ENCODE assay signal across 11 cellular contexts in genomic region chr2:39107724-39108273, GRCh38. TPM values are rescaled to one million over a fixed set of nuclear protein-coding genes. Genes with fewer than 3 reads are reported as not detected.
DNase-seq lines count a peak whose midpoint lies in the region; ATAC-seq and TF ChIP-seq lines count a peak whose summit lies in the region.
"Had no signal": no experiment of that assay in that cellular context is flagged by ENCODE, and none has a peak within 500 bp of the region (broad histone marks: within the 10 kb centered on the region; RNA-seq: fewer than 3 reads in every experiment).

No MANE protein-coding gene starts in this region.

- H3K9ac ChIP-seq in H9 (ENCODE audit: extremely low read depth, insufficient read length, low read length), result no peak overlapping the region

- H2AK5ac ChIP-seq in H9 (ENCODE audit: insufficient read length, low read length), result no peak overlapping the region

- H3K79me2 ChIP-seq in H9 (ENCODE audit: insufficient read depth, low read length), result peaks cover 11% of the 10 kb centered on the region; the same call in 1 of the 2 replicates

- no peak overlapping the region for H2BK12ac ChIP-seq in H9 (ENCODE audit: insufficient read length, low read depth, low read length)

- peaks cover 70% of the 10 kb centered on the region for H3K4me1 Mint-ChIP-seq in CD8-positive, alpha-beta T cell (ENCODE audit: low read depth)
- peaks cover 41 to 42% of the 10 kb centered on the region in 2 experiments for H3K4me1 Mint-ChIP-seq in H9
- H3K4me1 Mint-ChIP-seq in naive thymus-derived CD4-positive, alpha-beta T cell, result peaks cover 47 to 79% (median 70%) of the 10 kb centered on the region in 7 donors

- ATAC-seq in CD8-positive, alpha-beta T cell, result no peak
- peak; percentile 52 for ATAC-seq in SK-N-SH treated with all-trans-retinoic acid at 6 μM for 48 hours
- no peak for ATAC-seq in naive thymus-derived CD4-positive, alpha-beta T cell

- H4K8ac ChIP-seq in H9 (replicated peaks; ENCODE audit: insufficient read length, low read depth, low read length), result no peak overlapping the region

- no peak overlapping the region for H2BK120ac ChIP-seq in H9 (ENCODE audit: low read depth, low read length, poor library complexity, severe bottlenecking)

- CTCF ChIA-PET in CD8-positive, alpha-beta T cell (lab: Charles Lee), result interaction anchor here (3.1 kb wide), 1 partner anchor 121 kb away, joined by 28 read pairs; no protein-coding TSS in a partner anchor
- CTCF ChIA-PET in naive thymus-derived CD4-positive, alpha-beta T cell (lab: Charles Lee), result no interaction called here

- H3K23ac ChIP-seq in H9 (ENCODE audit: insufficient read length, low read depth, low read length), result no peak overlapping the region

- intact Hi-C loops in CD8-positive, alpha-beta T cell (cut with DNase I, micrococcal nuclease), result no loop called here
- intact Hi-C loops in naive thymus-derived CD4-positive, alpha-beta T cell (cut with micrococcal nuclease), result no loop called here
- intact Hi-C loops in transverse colon (cut with DNase I; ENCODE audit: low total_unique reads), result no loop called here

- DNase-seq in CD8-positive, alpha-beta T cell, result no peak
- no peak for DNase-seq in H9
- no peak for DNase-seq in naive thymus-derived CD4-positive, alpha-beta T cell
- DNase-seq in transverse colon, result no peak
- DNase-seq in HK-2 (ENCODE audit: unreplicated experiment), result no peak
- no peak for DNase-seq in effector CD8-positive, alpha-beta T cell (lab: John Stamatoyannopoulos, UW)
- DNase-seq: activated CD4-positive, CD25-positive, alpha-beta regulatory T cell; activated gamma-delta T cell treated with Interleukin-2 at 50 U/mL for 16 hours; kidney; stimulated activated CD4-positive, alpha-beta T cell treated with anti-CD3 and anti-CD28 coated beads, Interleukin-15, amount 100 ng/mL, for 24 hours had no signal

- no peak overlapping the region for H3K4me3 ChIP-seq in CD8-positive, alpha-beta T cell (ENCODE audit: low read depth, low read length)
- no peak overlapping the region for H3K4me3 ChIP-seq in naive thymus-derived CD4-positive, alpha-beta T cell (ENCODE audit: low read length)
- no peak overlapping the region for H3K4me3 ChIP-seq in transverse colon

- no peak overlapping the region for H3K56ac ChIP-seq in H9 (ENCODE audit: insufficient read length, low read depth, low read length)

- H3K36me3 Mint-ChIP-seq in CD8-positive, alpha-beta T cell, result peaks cover 33% of the 10 kb centered on the region
- peaks cover 4 to 10% (median 7%) of the 10 kb centered on the region in 3 experiments; a peak in 6 of 7 replicates for H3K36me3 Mint-ChIP-seq in H9 (ENCODE audit: insufficient read depth in 1 of 3, low read depth in 3 of 3)
- H3K36me3 Mint-ChIP-seq in naive thymus-derived CD4-positive, alpha-beta T cell, result peaks cover 0 to 43% (median 22%) of the 10 kb centered on the region in 5 donors

- H3K79me1 ChIP-seq in H9 (ENCODE audit: insufficient read depth, low read depth, low read length, poor library complexity, severe bottlenecking), result peaks cover 15% of the 10 kb centered on the region

- no peaks in the 10 kb centered on the region for H3K9me3 Mint-ChIP-seq in CD8-positive, alpha-beta T cell
- no peaks in the 10 kb centered on the region for H3K9me3 Mint-ChIP-seq in H9
- H3K9me3 Mint-ChIP-seq in naive thymus-derived CD4-positive, alpha-beta T cell, result no peaks in the 10 kb centered on the region

- TF ChIP-seq POLR2A in transverse colon (IDR thresholded peaks at IDR 0.05), result no peak

- H3K9me3 ChIP-seq in CD8-positive, alpha-beta T cell (ENCODE audit: low read length), result no peaks in the 10 kb centered on the region
- no peaks in the 10 kb centered on the region for H3K9me3 ChIP-seq in H9 (ENCODE audit: control insufficient read depth, low read depth, low read length)
- H3K9me3 ChIP-seq in naive thymus-derived CD4-positive, alpha-beta T cell (ENCODE audit: control insufficient read depth in 2 of 3, low read length in 3 of 3), result no peaks in the 10 kb centered on the region
- no peaks in the 10 kb centered on the region for H3K9me3 ChIP-seq in transverse colon

- H3K27ac ChIP-seq in CD8-positive, alpha-beta T cell (ENCODE audit: low read depth, low read length), result no peak overlapping the region
- H3K27ac ChIP-seq in H9 (ENCODE audit: insufficient read length, low read depth, low read length) (no peak overlapping the region), transverse colon (no peak overlapping the region)
- no peak overlapping the region for H3K27ac ChIP-seq in naive thymus-derived CD4-positive, alpha-beta T cell (ENCODE audit: low read depth, low read length)

- H3K4me1 ChIP-seq in CD8-positive, alpha-beta T cell (ENCODE audit: insufficient read depth, low read length), result peaks cover 21% of the 10 kb centered on the region
- H3K4me1 ChIP-seq in H9 (ENCODE audit: insufficient read depth, low read length) (no peaks in the 10 kb centered on the region), transverse colon (peaks cover 0 to 13% (median 5%) of the 10 kb centered on the region in 4 donors)
- peaks cover 4 to 5% of the 10 kb centered on the region in 2 donors for H3K4me1 ChIP-seq in naive thymus-derived CD4-positive, alpha-beta T cell (ENCODE audit: control insufficient read depth in 2 of 2, insufficient read depth in 2 of 2, low read length in 2 of 2)

- H3K14ac ChIP-seq in H9 (ENCODE audit: insufficient read depth, low read length), result no peak overlapping the region

- no peak overlapping the region for H2BK15ac ChIP-seq in H9 (ENCODE audit: low read depth, low read length)

- H3K4ac ChIP-seq in H9 (ENCODE audit: low read depth, low read length), result no peak overlapping the region

- H2BK20ac ChIP-seq in H9 (ENCODE audit: low read depth, low read length, poor library complexity, severe bottlenecking), result no peak overlapping the region

- H4K5ac ChIP-seq in H9 (ENCODE audit: insufficient read length, low read depth, low read length), result no peak overlapping the region

- no peak for TF ChIP-seq CTCF in CD8-positive, alpha-beta T cell (IDR thresholded peaks at IDR 0.05)
- TF ChIP-seq CTCF in H9 (conservative IDR thresholded peaks at IDR 0.05) (no peak), transverse colon (IDR thresholded peaks at IDR 0.05) (no peak)

- no peak overlapping the region for H3K18ac ChIP-seq in H9 (ENCODE audit: insufficient read length, low read depth, low read length)

- no CpG with 5 or more reads among the region's 2 CpGs for WGBS in H9 (ENCODE audit: extremely low coverage, insufficient read length, low lambda C conversion rate)
- WGBS in transverse colon (ENCODE audit: low coverage in 1 of 2), 2 donors, result 43 to 70% methylated on average over 1 to 2 of the region's 2 CpGs

- no peak overlapping the region for H2AFZ ChIP-seq in H9 (ENCODE audit: low read length)

- POLR2A ChIA-PET in CD8-positive, alpha-beta T cell (lab: Charles Lee), result interaction anchor here (1.4 to 2.0 kb wide), 2 partner anchors 13 to 41 kb away, joined by 5 to 10 read pairs; partner anchors contain the start of gene SOS1
- POLR2A ChIA-PET in naive thymus-derived CD4-positive, alpha-beta T cell (lab: Charles Lee), result interaction anchor here (1.0 kb wide), 1 partner anchor 13 kb away, joined by 4 read pairs; the partner anchor contains the start of gene SOS1

- in situ Hi-C loops in transverse colon (cut with MboI; ENCODE audit: low pct_ligation_motif_present in 1 of 4, low pct_unique_long_range_greater_than_20kb in 1 of 4, low sequenced_read_pairs in 3 of 4), result no loop called here

- H3K27me3 ChIP-seq in CD8-positive, alpha-beta T cell (ENCODE audit: insufficient read depth, low read length), result no peaks in the 10 kb centered on the region
- H3K27me3 ChIP-seq in H9 (ENCODE audit: insufficient read depth, low read length) (no peaks in the 10 kb centered on the region), transverse colon (no peaks in the 10 kb centered on the region)
- H3K27me3 ChIP-seq in naive thymus-derived CD4-positive, alpha-beta T cell (ENCODE audit: control insufficient read depth in 2 of 2, insufficient read depth in 2 of 2, low read length in 2 of 2), result no peaks in the 10 kb centered on the region

- no peaks in the 10 kb centered on the region for H3K27me3 Mint-ChIP-seq in CD8-positive, alpha-beta T cell (ENCODE audit: low read depth)
- H3K27me3 Mint-ChIP-seq in H9 (ENCODE audit: low read depth), result no peaks in the 10 kb centered on the region
- no peaks in the 10 kb centered on the region for H3K27me3 Mint-ChIP-seq in naive thymus-derived CD4-positive, alpha-beta T cell

- no peaks in the 10 kb centered on the region for H3K23me2 ChIP-seq in H9 (ENCODE audit: insufficient read length, low read depth, low read length, poor library complexity, severe bottlenecking)

- no peak overlapping the region for H3T11ph ChIP-seq in H9 (ENCODE audit: low read length)

- TF ChIP-seq EP300 in transverse colon (IDR thresholded peaks at IDR 0.05; ENCODE audit: low read depth), result no peak

- H3K36me3 ChIP-seq in CD8-positive, alpha-beta T cell (ENCODE audit: insufficient read depth, low read length), result no peaks in the 10 kb centered on the region
- peaks cover 0 to 4% (median 0%) of the 10 kb centered on the region in 3 experiments for H3K36me3 ChIP-seq in naive thymus-derived CD4-positive, alpha-beta T cell (ENCODE audit: control insufficient read depth in 2 of 3, insufficient read depth in 3 of 3, low read length in 3 of 3)
- peaks cover 0 to 3% (median 0%) of the 10 kb centered on the region in 4 donors for H3K36me3 ChIP-seq in transverse colon

- H3K4me2 ChIP-seq in H9 (ENCODE audit: insufficient read depth, insufficient read length, low read length), result no peak overlapping the region

- no peak overlapping the region for H3K4me3 Mint-ChIP-seq in CD8-positive, alpha-beta T cell
- H3K4me3 Mint-ChIP-seq in H9, result no peak overlapping the region; a peak in 1 of 5 replicates
- peak overlapping the region in 3 of 10 donors; percentile 12 to 44 (median 14) for H3K4me3 Mint-ChIP-seq in naive thymus-derived CD4-positive, alpha-beta T cell

- peak overlapping the region; percentile 33 for H3K27ac Mint-ChIP-seq in CD8-positive, alpha-beta T cell
- peak overlapping the region in 2 of 3 experiments; percentile 10 to 37; a peak in 5 of 7 replicates for H3K27ac Mint-ChIP-seq in H9
- peak overlapping the region in 6 of 9 donors; percentile 6 to 76 (median 50) for H3K27ac Mint-ChIP-seq in naive thymus-derived CD4-positive, alpha-beta T cell

- H4K20me1 ChIP-seq in H9 (ENCODE audit: control insufficient read depth, insufficient read depth, insufficient read length), result no peaks in the 10 kb centered on the region

- no peak overlapping the region for H2BK5ac ChIP-seq in H9 (ENCODE audit: insufficient read length, low read length)

- no peak overlapping the region for H4K91ac ChIP-seq in H9 (ENCODE audit: insufficient read length, low read depth, low read length)

TF ChIP-seq in SK-N-SH treated with all-trans-retinoic acid at 6 μM for 48 hours, 23 proteins besides CTCF, POLR2A, EP300 and RAD21:
- TF ChIP-seq ZNF8 (CRISPR knock-in tag; IDR thresholded peaks at IDR 0.05) (no peak), SNAI2 (CRISPR knock-in tag; IDR thresholded peaks at IDR 0.05) (no peak), TCF4 (CRISPR knock-in tag; IDR thresholded peaks at IDR 0.05; ENCODE audit: borderline replicate concordance) (0 out of 2 replicates have a peak, but pooled peaks have one; percentile 29), CSDC2 (CRISPR knock-in tag; IDR thresholded peaks at IDR 0.05) (no peak)

RNA-seq across cellular contexts. Expression of gene SOS1, which starts 13.1 kb away (rescaled TPM):
- total RNA-seq in CD8-positive, alpha-beta T cell, result 10 to 100 TPM; 20.2 to 22.8 TPM
- total RNA-seq in H9 (2021) (31.1 and 35.8 TPM in 2 replicates), transverse colon (10 to 100 TPM; 13.9 to 43.8 (median 23.0) TPM)
- total RNA-seq in naive thymus-derived CD4-positive, alpha-beta T cell, result 100 to 1,000 TPM in 1 of 5 experiments, 10 to 100 TPM in 4; 34.6 to 323 (median 55.5) TPM
- 1 to 10 TPM; 6.3 to 8.4 TPM for polyA plus RNA-seq in naive thymus-derived CD4-positive, alpha-beta T cell
